32 cellular contexts compared by ENCODE assay signal in the genomic region with DNA sequence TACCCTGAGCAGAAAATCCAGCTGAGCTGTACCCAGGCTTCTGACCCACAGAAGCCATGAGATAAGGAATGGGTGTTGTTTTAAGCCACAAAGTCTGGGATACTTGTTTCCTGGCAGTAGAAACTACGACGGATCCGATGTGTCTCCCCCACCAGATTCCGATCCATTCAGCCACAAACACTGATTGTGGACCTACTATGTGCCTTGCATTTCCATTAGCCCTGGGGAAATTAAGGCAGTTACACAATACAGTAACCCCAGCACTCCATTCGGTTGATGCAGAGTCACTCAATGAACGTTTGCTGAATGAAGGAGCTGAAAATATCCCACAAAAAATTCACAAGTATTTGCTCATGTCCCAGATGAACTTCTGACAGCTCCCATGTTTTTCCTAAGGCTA.
"Had no signal": no experiment of that assay in that cellular context is flagged by ENCODE, and none has a peak within 500 bp of the region (broad histone marks: within the 10 kb centered on the region; RNA-seq: fewer than 3 reads in every experiment).

No MANE protein-coding gene starts in this region.

- H3K4me1 ChIP-seq: ascending aorta had no signal

- H3K36me3 ChIP-seq: ascending aorta, cardiac muscle cell, WERI-Rb-1 had no signal

- DNase-seq: activated CD4-positive, alpha-beta memory T cell treated with anti-CD3 and anti-CD28 coated beads, Interleukin-2, amount 10 ng/mL, durations not matched to agents 7 days and 5 days; activated CD4-positive, alpha-beta T cell treated with anti-CD3 and anti-CD28 coated beads for 1 hour; activated CD4-positive, alpha-beta T cell treated with anti-CD3 and anti-CD28 coated beads for 36 hours; activated CD4-positive, alpha-beta T cell treated with anti-CD3 and anti-CD28 coated beads for 48 hours; activated CD4-positive, alpha-beta T cell treated with anti-CD3 and anti-CD28 coated beads, Interleukin-2, amount 10 ng/mL, durations not matched to agents 7 days and 5 days; activated CD4-positive, alpha-beta T cell treated with anti-CD3 and anti-CD28 coated beads, Interleukin-2, amount 50 U/mL, for 48 hours; activated CD4-positive, CD25-positive, alpha-beta regulatory T cell; activated CD8-positive, alpha-beta memory T cell treated with anti-CD3 and anti-CD28 coated beads for 24 hours; activated CD8-positive, alpha-beta memory T cell treated with anti-CD3 and anti-CD28 coated beads, Interleukin-2, amount 10 ng/mL, durations not matched to agents 7 days and 5 days; activated CD8-positive, alpha-beta memory T cell treated with anti-CD3 and anti-CD28 coated beads, Interleukin-2, amount 50 U/mL, for 48 hours; activated CD8-positive, alpha-beta T cell treated with anti-CD3 and anti-CD28 coated beads, Interleukin-2, amount 10 ng/mL, durations not matched to agents 7 days and 5 days; activated effector memory CD4-positive, alpha-beta T cell treated with Interleukin-2 at 50 U/mL for 16 hours; activated gamma-delta T cell; activated naive CD4-positive, alpha-beta T cell treated with anti-CD3 and anti-CD28 coated beads, Interleukin-2, amount 10 ng/mL, durations not matched to agents 7 days and 5 days; activated naive CD4-positive, alpha-beta T cell treated with Interleukin-2 at 50 U/mL for 16 hours; activated naive CD8-positive, alpha-beta T cell treated with anti-CD3 and anti-CD28 coated beads, Interleukin-2, amount 10 ng/mL, durations not matched to agents 7 days and 5 days; activated naive CD8-positive, alpha-beta T cell treated with anti-CD3 and anti-CD28 coated beads, Interleukin-2, amount 50 U/mL, for 24 hours; activated T-cell treated with anti-CD3 and anti-CD28 coated beads, Interleukin-2, amount 50 U/mL, for 24 hours; activated T-cell treated with anti-CD3 and anti-CD28 coated beads, Interleukin-2, amount 50 U/mL, for 48 hours; amygdala; anterior cingulate cortex; caudate nucleus; cerebellar nuclear complex; T-helper 17 cell; T-helper 9 cell; WERI-Rb-1 had no signal

- H3K4me3 ChIP-seq: ascending aorta, cardiac muscle cell had no signal

- H3K27me3 ChIP-seq: ascending aorta, cardiac muscle cell had no signal

- H3K27ac ChIP-seq: ascending aorta, cardiac muscle cell, WERI-Rb-1 had no signal

- ATAC-seq: activated CD4-positive, alpha-beta T cell treated with anti-CD3 and anti-CD28 coated beads for 36 hours; activated CD4-positive, CD25-positive, alpha-beta regulatory T cell treated with anti-CD3 and anti-CD28 coated beads, Interleukin-2, amount 50 U/mL, for 24 hours; activated CD8-positive, alpha-beta memory T cell treated with anti-CD3 and anti-CD28 coated beads, Interleukin-2, amount 10 ng/mL, durations not matched to agents 7 days and 5 days; activated CD8-positive, alpha-beta T cell treated with anti-CD3 and anti-CD28 coated beads, Interleukin-2, amount 10 ng/mL, durations not matched to agents 7 days and 5 days; activated naive CD8-positive, alpha-beta T cell treated with anti-CD3 and anti-CD28 coated beads, Interleukin-2, amount 50 U/mL, for 24 hours; T-helper 17 cell; WTC11 had no signal

- FAIRE-seq: bronchial epithelial cell, TTC549 had no signal
